In the genomic region with DNA sequence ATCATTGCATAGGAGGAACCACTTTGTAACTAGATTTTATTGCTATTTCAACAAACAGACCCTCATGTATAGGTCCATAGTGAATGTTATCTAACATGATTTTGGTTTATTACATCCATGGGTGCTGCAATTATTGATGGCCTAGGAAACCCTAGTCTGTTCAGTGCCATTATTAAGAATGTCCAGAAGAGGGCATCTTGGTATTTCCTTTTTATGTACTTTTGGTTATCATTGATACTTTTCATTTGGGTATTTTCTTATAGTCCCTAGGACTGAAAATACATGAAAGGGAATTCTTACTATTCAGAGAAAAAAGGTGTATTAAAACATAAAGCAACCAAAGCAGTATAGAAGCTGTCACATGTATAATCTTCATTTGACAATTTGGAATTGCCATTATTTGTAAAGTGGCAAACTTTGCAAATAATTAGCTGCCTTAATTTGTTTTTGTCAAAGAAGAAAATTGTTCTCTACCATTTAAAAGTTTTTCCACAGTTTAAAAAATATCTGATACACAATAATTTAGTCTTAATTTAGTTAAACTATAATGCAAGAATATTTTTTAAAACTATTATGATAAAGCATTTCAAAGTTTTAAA, we compare ENCODE assay signal across 8 cellular contexts. TPM values are rescaled to one million over a fixed set of nuclear protein-coding genes. Genes with fewer than 3 reads are reported as not detected.
DNase-seq lines count a peak whose midpoint lies in the region; ATAC-seq and TF ChIP-seq lines count a peak whose summit lies in the region.

No MANE protein-coding gene starts in this region.

- no peak overlapping the region for H3K27ac Mint-ChIP-seq in CD4-positive, CD25-positive, alpha-beta regulatory T cell

- H3K36me3 ChIP-seq in CD4-positive, CD25-positive, alpha-beta regulatory T cell (ENCODE audit: control insufficient read depth, insufficient read depth, low read length), result peaks cover 31% of the 10 kb centered on the region
- H3K36me3 ChIP-seq in HEK293 (ENCODE audit: control insufficient read depth in 2 of 2, insufficient read depth in 1 of 2, low read length in 2 of 2), result peaks cover 12 to 55% of the 10 kb centered on the region in 2 experiments; a peak in 2 of 3 replicates

- no peak overlapping the region for H3K4me3 Mint-ChIP-seq in CD4-positive, CD25-positive, alpha-beta regulatory T cell

- no peaks in the 10 kb centered on the region for H3K27me3 ChIP-seq in CD4-positive, CD25-positive, alpha-beta regulatory T cell (ENCODE audit: control insufficient read depth, insufficient read depth, low read length)

- POLR2A ChIA-PET in HEK293 (lab: Yijun Ruan, JAX), result no interaction called here

- TF ChIP-seq CTCF in HEK293 (tag by site-specific recombination; IDR thresholded peaks at IDR 0.05) (no peak), epithelial cell of proximal tubule (conservative IDR thresholded peaks at IDR 0.05; ENCODE audit: low read depth, low read length) (peak; percentile 60)

- peak in 2 of 3 donors; percentile 39 to 66 for DNase-seq in CD4-positive, CD25-positive, alpha-beta regulatory T cell
- DNase-seq in RKO (ENCODE audit: low spot score) (peak; percentile 68), epithelial cell of proximal tubule (ENCODE audit: low read depth) (peak; percentile 19), pons (ENCODE audit: low spot score) (peak; percentile 34)
- no peak for DNase-seq in stimulated activated CD4-positive, alpha-beta T cell treated with anti-CD3 and anti-CD28 coated beads, Interleukin-12 subunit alpha, Interleukin-12 subunit beta, amount 100 ng/mL, for 4 hours

- H3K27ac ChIP-seq in CD4-positive, CD25-positive, alpha-beta regulatory T cell (ENCODE audit: insufficient read depth, low read length, poor library complexity, severe bottlenecking), result no peak overlapping the region
- H3K27ac ChIP-seq in HEK293 (ENCODE audit: extremely low read depth, low read depth, low read length), result no peak overlapping the region

- H3K36me3 Mint-ChIP-seq in CD4-positive, CD25-positive, alpha-beta regulatory T cell, result peaks cover 18% of the 10 kb centered on the region

- ATAC-seq in CD4-positive, CD25-positive, alpha-beta regulatory T cell (ENCODE audit: low read depth in 2 of 2), result no peak
- ATAC-seq in HG03139 (IDR thresholded peaks at IDR 0.05; ENCODE audit: unreplicated experiment) (no peak), HG03571 (IDR thresholded peaks at IDR 0.05; ENCODE audit: unreplicated experiment) (no peak)

- H3K9me3 ChIP-seq in CD4-positive, CD25-positive, alpha-beta regulatory T cell (ENCODE audit: control insufficient read depth in 2 of 2, low read length in 2 of 2), result no peaks in the 10 kb centered on the region
- no peaks in the 10 kb centered on the region for H3K9me3 ChIP-seq in HEK293 (ENCODE audit: control insufficient read depth, insufficient read depth, low read depth, low read length)

- H3K27me3 Mint-ChIP-seq in CD4-positive, CD25-positive, alpha-beta regulatory T cell, result no peaks in the 10 kb centered on the region

- H3K4me3 ChIP-seq in CD4-positive, CD25-positive, alpha-beta regulatory T cell (ENCODE audit: low read depth, low read length), result no peak overlapping the region
- H3K4me3 ChIP-seq in HEK293 (ENCODE audit: low read depth, low read length), result no peak overlapping the region
- no peak overlapping the region for H3K4me3 ChIP-seq in epithelial cell of proximal tubule (ENCODE audit: low read depth, low read length)

- no peaks in the 10 kb centered on the region for H3K9me3 Mint-ChIP-seq in CD4-positive, CD25-positive, alpha-beta regulatory T cell

- CTCF ChIA-PET in HEK293 (lab: Yijun Ruan, JAX), result interaction anchor here (0.6 to 1.4 kb wide), 5 partner anchors 39 to 556 kb away, joined by 3 to 4 read pairs (median 3); no protein-coding TSS in a partner anchor

- no peaks in the 10 kb centered on the region for H3K4me1 ChIP-seq in CD4-positive, CD25-positive, alpha-beta regulatory T cell (ENCODE audit: control insufficient read depth, insufficient read depth, low read length, poor library complexity, severe bottlenecking)
- no peaks in the 10 kb centered on the region for H3K4me1 ChIP-seq in HEK293 (ENCODE audit: control insufficient read depth, insufficient read depth, low read length)

- peaks cover 0 to 9% (median 0%) of the 10 kb centered on the region in 4 donors for H3K4me1 Mint-ChIP-seq in CD4-positive, CD25-positive, alpha-beta regulatory T cell

TF ChIP-seq in HEK293, 187 proteins besides CTCF, POLR2A, EP300 and RAD21 (continues in another document):
- TF ChIP-seq ZBTB1 (tag by site-specific recombination; IDR thresholded peaks at IDR 0.05) (no peak), ZNF473 (tag by site-specific recombination; IDR thresholded peaks at IDR 0.05) (no peak), ZNF660 (tag by site-specific recombination; IDR thresholded peaks at IDR 0.05) (0 out of 2 replicates have a peak, but pooled peaks have one; percentile 24), ZNF138 (tag by site-specific recombination; IDR thresholded peaks at IDR 0.05; ENCODE audit: borderline replicate concordance) (no peak), ZNF366 (tag by site-specific recombination; conservative IDR thresholded peaks at IDR 0.05) (no peak), HOXC10 (CRISPR knock-in tag; IDR thresholded peaks at IDR 0.05) (no peak), ZNF394 (tag by site-specific recombination; IDR thresholded peaks at IDR 0.05; ENCODE audit: borderline replicate concordance) (no peak), ZSCAN30 (tag by site-specific recombination; IDR thresholded peaks at IDR 0.05) (no peak), ZNF140 (tag by site-specific recombination; IDR thresholded peaks at IDR 0.05) (no peak), KLF10 (tag by site-specific recombination; IDR thresholded peaks at IDR 0.05) (no peak), ZNF19 (tag by site-specific recombination; IDR thresholded peaks at IDR 0.05; ENCODE audit: low read depth) (no peak), PRDM1 (tag by site-specific recombination; IDR thresholded peaks at IDR 0.05) (no peak), ZNF600 (tag by site-specific recombination; IDR thresholded peaks at IDR 0.05) (no peak), BCL11A (tag by site-specific recombination; IDR thresholded peaks at IDR 0.05; ENCODE audit: low read depth) (no peak), ZNF654 (tag by site-specific recombination; IDR thresholded peaks at IDR 0.05; ENCODE audit: low read depth) (peak; percentile 49), ZNF670 (tag by site-specific recombination; IDR thresholded peaks at IDR 0.05; ENCODE audit: low read depth) (no peak), ZBTB48 (tag by site-specific recombination; IDR thresholded peaks at IDR 0.05) (peak; percentile 43; the same call in 1 of the 2 replicates), ZSCAN16 (tag by site-specific recombination; IDR thresholded peaks at IDR 0.05) (no peak)
- TF ChIP-seq, protein P1, sequence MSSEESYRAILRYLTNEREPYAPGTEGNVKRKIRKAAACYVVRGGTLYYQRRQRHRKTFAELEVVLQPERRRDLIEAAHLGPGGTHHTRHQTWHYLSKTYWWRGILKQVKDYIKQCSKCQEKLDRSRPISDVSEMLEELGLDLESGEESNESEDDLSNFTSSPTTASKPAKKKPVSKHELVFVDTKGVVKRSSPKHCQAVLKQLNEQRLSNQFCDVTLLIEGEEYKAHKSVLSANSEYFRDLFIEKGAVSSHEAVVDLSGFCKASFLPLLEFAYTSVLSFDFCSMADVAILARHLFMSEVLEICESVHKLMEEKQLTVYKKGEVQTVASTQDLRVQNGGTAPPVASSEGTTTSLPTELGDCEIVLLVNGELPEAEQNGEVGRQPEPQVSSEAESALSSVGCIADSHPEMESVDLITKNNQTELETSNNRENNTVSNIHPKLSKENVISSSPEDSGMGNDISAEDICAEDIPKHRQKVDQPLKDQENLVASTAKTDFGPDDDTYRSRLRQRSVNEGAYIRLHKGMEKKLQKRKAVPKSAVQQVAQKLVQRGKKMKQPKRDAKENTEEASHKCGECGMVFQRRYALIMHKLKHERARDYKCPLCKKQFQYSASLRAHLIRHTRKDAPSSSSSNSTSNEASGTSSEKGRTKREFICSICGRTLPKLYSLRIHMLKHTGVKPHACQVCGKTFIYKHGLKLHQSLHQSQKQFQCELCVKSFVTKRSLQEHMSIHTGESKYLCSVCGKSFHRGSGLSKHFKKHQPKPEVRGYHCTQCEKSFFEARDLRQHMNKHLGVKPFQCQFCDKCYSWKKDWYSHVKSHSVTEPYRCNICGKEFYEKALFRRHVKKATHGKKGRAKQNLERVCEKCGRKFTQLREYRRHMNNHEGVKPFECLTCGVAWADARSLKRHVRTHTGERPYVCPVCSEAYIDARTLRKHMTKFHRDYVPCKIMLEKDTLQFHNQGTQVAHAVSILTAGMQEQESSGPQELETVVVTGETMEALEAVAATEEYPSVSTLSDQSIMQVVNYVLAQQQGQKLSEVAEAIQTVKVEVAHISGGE (tag by site-specific recombination; conservative IDR thresholded peaks at IDR 0.05; ENCODE audit: low read depth), result no peak
- TF ChIP-seq, protein P2, sequence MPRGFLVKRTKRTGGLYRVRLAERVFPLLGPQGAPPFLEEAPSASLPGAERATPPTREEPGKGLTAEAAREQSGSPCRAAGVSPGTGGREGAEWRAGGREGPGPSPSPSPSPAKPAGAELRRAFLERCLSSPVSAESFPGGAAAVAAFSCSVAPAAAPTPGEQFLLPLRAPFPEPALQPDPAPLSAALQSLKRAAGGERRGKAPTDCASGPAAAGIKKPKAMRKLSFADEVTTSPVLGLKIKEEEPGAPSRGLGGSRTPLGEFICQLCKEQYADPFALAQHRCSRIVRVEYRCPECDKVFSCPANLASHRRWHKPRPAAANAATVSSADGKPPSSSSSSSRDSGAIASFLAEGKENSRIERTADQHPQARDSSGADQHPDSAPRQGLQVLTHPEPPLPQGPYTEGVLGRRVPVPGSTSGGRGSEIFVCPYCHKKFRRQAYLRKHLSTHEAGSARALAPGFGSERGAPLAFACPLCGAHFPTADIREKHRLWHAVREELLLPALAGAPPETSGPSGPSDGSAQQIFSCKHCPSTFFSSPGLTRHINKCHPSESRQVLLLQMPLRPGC (tag by site-specific recombination; IDR thresholded peaks at IDR 0.05), result no peak
- TF ChIP-seq, protein P3, sequence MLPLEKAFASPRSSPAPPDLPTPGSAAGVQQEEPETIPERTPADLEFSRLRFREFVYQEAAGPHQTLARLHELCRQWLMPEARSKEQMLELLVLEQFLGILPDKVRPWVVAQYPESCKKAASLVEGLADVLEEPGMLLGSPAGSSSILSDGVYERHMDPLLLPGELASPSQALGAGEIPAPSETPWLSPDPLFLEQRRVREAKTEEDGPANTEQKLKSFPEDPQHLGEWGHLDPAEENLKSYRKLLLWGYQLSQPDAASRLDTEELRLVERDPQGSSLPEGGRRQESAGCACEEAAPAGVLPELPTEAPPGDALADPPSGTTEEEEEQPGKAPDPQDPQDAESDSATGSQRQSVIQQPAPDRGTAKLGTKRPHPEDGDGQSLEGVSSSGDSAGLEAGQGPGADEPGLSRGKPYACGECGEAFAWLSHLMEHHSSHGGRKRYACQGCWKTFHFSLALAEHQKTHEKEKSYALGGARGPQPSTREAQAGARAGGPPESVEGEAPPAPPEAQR (tag by site-specific recombination; IDR thresholded peaks at IDR 0.05), result no peak

RNA-seq across cellular contexts. Expression of a gene that starts 48.7 kb away (rescaled TPM):
- 33.4 TPM for total RNA-seq in CD4-positive, CD25-positive, alpha-beta regulatory T cell
- 10 to 100 TPM; 29.9 to 33.9 (median 31.3) TPM for polyA plus RNA-seq in CD4-positive, CD25-positive, alpha-beta regulatory T cell
- total RNA-seq in epithelial cell of proximal tubule, result 24.1 and 52.4 TPM in 2 replicates
